Comparison of ENCODE assay signal across 19 cellular contexts in genomic region chr6:89640804-89641203, GRCh38. TPM values are rescaled to one million over a fixed set of nuclear protein-coding genes. Genes with fewer than 3 reads are reported as not detected.
DNase-seq lines count a peak whose midpoint lies in the region; ATAC-seq and TF ChIP-seq lines count a peak whose summit lies in the region.
"Had no signal": no experiment of that assay in that cellular context is flagged by ENCODE, and none has a peak within 500 bp of the region (broad histone marks: within the 10 kb centered on the region; RNA-seq: fewer than 3 reads in every experiment).

No MANE protein-coding gene starts in this region.

- no peaks in the 10 kb centered on the region for H3K9me2 ChIP-seq in Karpas-422 (replicated peaks; ENCODE audit: insufficient read depth, low read length)

- H3K4me3 ChIP-seq in AG10803 (ENCODE audit: low read length) (no peak overlapping the region), Karpas-422 (ENCODE audit: low read length) (no peak overlapping the region), coronary artery (no peak overlapping the region)

- H3K36me3 ChIP-seq in Karpas-422 (ENCODE audit: insufficient read depth, low read length), result peaks cover 51% of the 10 kb centered on the region

- H3K9ac ChIP-seq in Karpas-422 (ENCODE audit: low read length), result no peak overlapping the region
- H3K9ac ChIP-seq: parathyroid adenoma had no signal

- TF ChIP-seq CTCF in AG10803 (conservative IDR thresholded peaks at IDR 0.05; ENCODE audit: low read length), result no peak
- TF ChIP-seq CTCF in coronary artery (IDR thresholded peaks at IDR 0.05), result no peak

- H3K4me2 ChIP-seq in Karpas-422 (ENCODE audit: low read depth, low read length, poor library complexity, severe bottlenecking), result no peak overlapping the region

- H3K79me2 ChIP-seq in Karpas-422 (ENCODE audit: low read length), result peaks cover 51% of the 10 kb centered on the region

- H3K4me1 ChIP-seq in Karpas-422 (ENCODE audit: low read length), result peaks cover 24% of the 10 kb centered on the region

- no peak overlapping the region for H2AFZ ChIP-seq in Karpas-422 (ENCODE audit: low read length)
- H2AFZ ChIP-seq: parathyroid adenoma had no signal

- H4K20me1 ChIP-seq in Karpas-422 (ENCODE audit: insufficient read depth, low read depth, low read length), result no peaks in the 10 kb centered on the region

- H3K9me3 ChIP-seq in Karpas-422 (ENCODE audit: low read length), result no peaks in the 10 kb centered on the region

- no peak for ATAC-seq in HG03521 (IDR thresholded peaks at IDR 0.05; ENCODE audit: unreplicated experiment)
- no peak for ATAC-seq in HG03045 (IDR thresholded peaks at IDR 0.05; ENCODE audit: unreplicated experiment)
- ATAC-seq: Right ventricle myocardium inferior had no signal

- DNase-seq in AG10803 (ENCODE audit: low read depth) (peak; percentile 40), Karpas-422 (no peak), astrocyte of the hippocampus (ENCODE audit: low read depth, low spot score) (peak; percentile 77), medulla oblongata (ENCODE audit: extremely low spot score) (peak; percentile 26), H4 (ENCODE audit: low spot score) (no peak), coronary artery (ENCODE audit: low spot score) (no peak)
- DNase-seq: activated CD4-positive, alpha-beta T cell treated with anti-CD3 and anti-CD28 coated beads, Interleukin-2, amount 10 ng/mL, durations not matched to agents 7 days and 5 days; activated T-cell treated with anti-CD3 and anti-CD28 coated beads, Interleukin-2, amount 50 U/mL, for 48 hours; AML-193; aorta; DMS 273 treated with DMSO at 0.1 percent for 48 hours; midbrain; NCI-H2029 treated with DMSO at 0.1 percent for 48 hours; NCI-H774; stimulated activated CD4-positive, alpha-beta T cell treated with anti-CD3 and anti-CD28 coated beads, Interleukin-12 subunit alpha, Interleukin-12 subunit beta, amount 100 ng/mL, for 4 hours had no signal

- no peaks in the 10 kb centered on the region for H3K27me3 ChIP-seq in Karpas-422 (ENCODE audit: low read length)

- H3K27ac ChIP-seq in Karpas-422 (ENCODE audit: low read length) (peak overlapping the region; percentile 8; the same call in 1 of the 2 replicates), coronary artery (no peak overlapping the region)
- H3K27ac ChIP-seq: parathyroid adenoma had no signal

RNA-seq across cellular contexts. Expression of gene LYRM2, which starts 2.3 kb away (rescaled TPM):
- 13.7 and 23.9 TPM in 2 replicates for total RNA-seq in Karpas-422 (2014; rRNA removed; shearing (Covaris generic); ENCODE audit: low replicate concordance)
- total RNA-seq in H4 (2014; rRNA removed; shearing (Covaris generic)), result 8.4 and 15.8 TPM in 2 replicates

Comparison
In these comparisons a context has a peak if more than half of its experiments do, and no peak if none do; other contexts are left out.
1. DNase-seq: peak in AG10803 (single experiment), astrocyte of the hippocampus (single experiment) and medulla oblongata (single experiment); none in Karpas-422 (single experiment), H4 (single experiment) and coronary artery (single experiment).